Comparison of ENCODE assay signal across 8 cellular contexts in genomic region chr4:89294583-89295244, GRCh38. TPM values are rescaled to one million over a fixed set of nuclear protein-coding genes. Genes with fewer than 3 reads are reported as not detected.
DNase-seq lines count a peak whose midpoint lies in the region; ATAC-seq and TF ChIP-seq lines count a peak whose summit lies in the region.

No MANE protein-coding gene starts in this region.

- H2AFZ ChIP-seq in Karpas-422 (ENCODE audit: low read length), result no peak overlapping the region

- no peak for TF ChIP-seq CTCF in Peyer's patch (IDR thresholded peaks at IDR 0.05)

- H3K9me3 ChIP-seq in Peyer's patch, result no peaks in the 10 kb centered on the region
- H3K9me3 ChIP-seq in Karpas-422 (ENCODE audit: low read length), result no peaks in the 10 kb centered on the region

- no peak overlapping the region for H3K9ac ChIP-seq in Karpas-422 (ENCODE audit: low read length)

- H3K36me3 ChIP-seq in Peyer's patch, result no peaks in the 10 kb centered on the region
- no peaks in the 10 kb centered on the region for H3K36me3 ChIP-seq in Karpas-422 (ENCODE audit: insufficient read depth, low read length)

- H3K27me3 Mint-ChIP-seq in activated T-cell treated with anti-CD3 and anti-CD28 coated beads, Interleukin-2, amount 50 U/mL, for 72 hours (ENCODE audit: low read depth), result no peaks in the 10 kb centered on the region
- H3K27me3 Mint-ChIP-seq in stimulated activated naive B cell treated with anti-CD40 and anti-IgM and Interleukin-4, amounts not matched to agents 10 μg/mL and 1 μg/mL and 100 μg/mL, for 72 hours, result peaks cover 19 to 26% of the 10 kb centered on the region in 2 donors

- H3K27ac ChIP-seq in Peyer's patch (peak overlapping the region; percentile 30 to 71 (median 56)), Karpas-422 (ENCODE audit: low read length) (no peak overlapping the region)

- TF ChIP-seq POLR2A in Peyer's patch (IDR thresholded peaks at IDR 0.05), result peak in 1 of 2 donors; percentile 26

- H3K9me2 ChIP-seq in Karpas-422 (replicated peaks; ENCODE audit: insufficient read depth, low read length), result no peaks in the 10 kb centered on the region

- no peak overlapping the region for H3K4me3 ChIP-seq in Peyer's patch
- no peak overlapping the region for H3K4me3 ChIP-seq in Karpas-422 (ENCODE audit: low read length)

- H3K9me3 Mint-ChIP-seq in activated T-cell treated with anti-CD3 and anti-CD28 coated beads, Interleukin-2, amount 50 U/mL, for 72 hours, result no peaks in the 10 kb centered on the region
- H3K9me3 Mint-ChIP-seq in stimulated activated naive B cell treated with anti-CD40 and anti-IgM and Interleukin-4, amounts not matched to agents 10 μg/mL and 1 μg/mL and 100 μg/mL, for 72 hours, result peaks cover 1 to 3% of the 10 kb centered on the region in 2 donors

- peaks cover 0 to 2% of the 10 kb centered on the region in 2 donors for H3K36me3 Mint-ChIP-seq in activated T-cell treated with anti-CD3 and anti-CD28 coated beads, Interleukin-2, amount 50 U/mL, for 72 hours (ENCODE audit: insufficient read depth in 2 of 2)
- H3K36me3 Mint-ChIP-seq in stimulated activated naive B cell treated with anti-CD40 and anti-IgM and Interleukin-4, amounts not matched to agents 10 μg/mL and 1 μg/mL and 100 μg/mL, for 72 hours, result peaks cover 0 to 1% of the 10 kb centered on the region in 2 donors

- H3K4me2 ChIP-seq in Karpas-422 (ENCODE audit: low read depth, low read length, poor library complexity, severe bottlenecking), result no peak overlapping the region

- H4K20me1 ChIP-seq in Karpas-422 (ENCODE audit: insufficient read depth, low read depth, low read length), result no peaks in the 10 kb centered on the region

- no peaks in the 10 kb centered on the region for H3K27me3 ChIP-seq in Peyer's patch
- no peaks in the 10 kb centered on the region for H3K27me3 ChIP-seq in Karpas-422 (ENCODE audit: low read length)

- peak overlapping the region; percentile 74 to 98 for H3K4me3 Mint-ChIP-seq in activated T-cell treated with anti-CD3 and anti-CD28 coated beads, Interleukin-2, amount 50 U/mL, for 72 hours
- no peak overlapping the region for H3K4me3 Mint-ChIP-seq in stimulated activated naive B cell treated with anti-CD40 and anti-IgM and Interleukin-4, amounts not matched to agents 10 μg/mL and 1 μg/mL and 100 μg/mL, for 72 hours

- ATAC-seq in activated T-cell treated with anti-CD3 and anti-CD28 coated beads, Interleukin-2, amount 50 U/mL, for 72 hours (replicated peaks in 1 of 2), result peak; percentile 70 to 78
- peak; percentile 85 for ATAC-seq in HG02943 (IDR thresholded peaks at IDR 0.05; ENCODE audit: low read depth, unreplicated experiment)
- ATAC-seq in stimulated activated naive B cell treated with anti-CD40 and anti-IgM and Interleukin-4, amounts not matched to agents 10 μg/mL and 1 μg/mL and 100 μg/mL, for 72 hours (replicated peaks), result peak; percentile 81 to 86

- H3K4me1 Mint-ChIP-seq in activated T-cell treated with anti-CD3 and anti-CD28 coated beads, Interleukin-2, amount 50 U/mL, for 72 hours (ENCODE audit: low read depth), result peaks cover 90% of the 10 kb centered on the region
- H3K4me1 Mint-ChIP-seq in stimulated activated naive B cell treated with anti-CD40 and anti-IgM and Interleukin-4, amounts not matched to agents 10 μg/mL and 1 μg/mL and 100 μg/mL, for 72 hours, result peaks cover 31 to 57% of the 10 kb centered on the region in 2 donors

- peak overlapping the region; percentile 100 for H3K27ac Mint-ChIP-seq in activated T-cell treated with anti-CD3 and anti-CD28 coated beads, Interleukin-2, amount 50 U/mL, for 72 hours
- no peak overlapping the region for H3K27ac Mint-ChIP-seq in stimulated activated naive B cell treated with anti-CD40 and anti-IgM and Interleukin-4, amounts not matched to agents 10 μg/mL and 1 μg/mL and 100 μg/mL, for 72 hours

- H3K4me1 ChIP-seq in Peyer's patch, result peaks cover 4 to 50% (median 21%) of the 10 kb centered on the region in 4 donors
- H3K4me1 ChIP-seq in Karpas-422 (ENCODE audit: low read length), result peaks cover 48% of the 10 kb centered on the region

- no peak for DNase-seq in activated T-cell treated with anti-CD3 and anti-CD28 coated beads, Interleukin-2, amount 50 U/mL, for 72 hours
- no peak for DNase-seq in activated T-cell treated with anti-CD3 and anti-CD28 coated beads, Interleukin-2, amount 50 U/mL, for 1 hour
- DNase-seq in Peyer's patch, result no peak
- no peak for DNase-seq in stimulated activated naive B cell treated with anti-CD40 and anti-IgM and Interleukin-4, amounts not matched to agents 10 μg/mL and 1 μg/mL and 100 μg/mL, for 72 hours
- no peak for DNase-seq in Karpas-422
- no peak for DNase-seq in hepatic stellate cell (ENCODE audit: low spot score)
- no peak for DNase-seq in C1 segment of cervical spinal cord (lab: John Stamatoyannopoulos, UW)

- no peaks in the 10 kb centered on the region for H3K79me2 ChIP-seq in Karpas-422 (ENCODE audit: low read length)

RNA-seq across cellular contexts. Expression of gene GPRIN3, which starts 12.9 kb away (rescaled TPM):
- 10 to 100 TPM; 19.9 to 32.3 TPM for total RNA-seq in activated T-cell treated with anti-CD3 and anti-CD28 coated beads, Interleukin-2, amount 50 U/mL, for 72 hours
- 10 to 100 TPM; 13.1 to 26.8 (median 17.8) TPM for total RNA-seq in Peyer's patch
- total RNA-seq in Karpas-422 (2014; rRNA removed; shearing (Covaris generic); ENCODE audit: low replicate concordance), result 0.40 and 0.63 TPM in 2 replicates

Comparison
In these comparisons a context has a peak if more than half of its experiments do, and no peak if none do; other contexts are left out.
1. H3K4me3 Mint-ChIP-seq: peak in activated T-cell treated with anti-CD3 and anti-CD28 coated beads, Interleukin-2, amount 50 U/mL, for 72 hours (2 of 2); none in stimulated activated naive B cell treated with anti-CD40 and anti-IgM and Interleukin-4, amounts not matched to agents 10 μg/mL and 1 μg/mL and 100 μg/mL, for 72 hours (0 of 2).
2. Peak in every context shown above with its lines, with median percentiles within 50 percentile points of each other: ATAC-seq.